14 cellular contexts compared by ENCODE assay signal in the genomic region with DNA sequence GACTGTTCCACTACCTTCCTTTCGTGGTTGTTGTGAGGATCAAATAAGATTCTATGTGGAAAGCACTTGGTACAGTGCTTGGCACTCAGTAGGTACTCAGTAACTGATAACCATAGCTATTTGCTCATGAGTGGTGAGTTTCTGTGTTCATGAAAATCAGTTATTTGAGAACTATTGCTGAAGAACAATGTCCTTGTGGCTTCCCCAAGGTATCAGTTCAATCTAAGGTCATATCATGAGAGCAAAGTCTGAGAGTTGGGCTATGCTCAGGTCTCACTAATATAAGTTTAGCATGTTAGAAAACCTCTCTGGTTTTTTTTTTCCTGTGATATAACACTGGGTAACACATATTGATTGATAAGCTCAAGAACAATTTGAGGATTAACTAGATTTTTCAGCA.
"Had no signal": no experiment of that assay in that cellular context is flagged by ENCODE, and none has a peak within 500 bp of the region (broad histone marks: within the 10 kb centered on the region; RNA-seq: fewer than 3 reads in every experiment).

No MANE protein-coding gene starts in this region.

- H3K4me1 Mint-ChIP-seq: activated naive CD8-positive, alpha-beta T cell treated with anti-CD3 and anti-CD28 coated beads, Interleukin-2, amount 10 ng/mL, durations not matched to agents 7 days and 5 days; brain; nephron; stimulated activated naive B cell treated with anti-CD40 and anti-IgM and Interleukin-4, amounts not matched to agents 10 μg/mL and 1 μg/mL and 100 μg/mL, for 72 hours had no signal

- H3K36me3 Mint-ChIP-seq: activated naive CD8-positive, alpha-beta T cell treated with anti-CD3 and anti-CD28 coated beads, Interleukin-2, amount 10 ng/mL, durations not matched to agents 7 days and 5 days; brain; stimulated activated naive B cell treated with anti-CD40 and anti-IgM and Interleukin-4, amounts not matched to agents 10 μg/mL and 1 μg/mL and 100 μg/mL, for 72 hours had no signal

- H3K27ac ChIP-seq: foreskin keratinocyte, thyroid gland had no signal

- H3K4me3 Mint-ChIP-seq: activated naive CD8-positive, alpha-beta T cell treated with anti-CD3 and anti-CD28 coated beads, Interleukin-2, amount 10 ng/mL, durations not matched to agents 7 days and 5 days; activated T-helper 1 cell treated with anti-CD3 and anti-CD28 coated beads, Interleukin-12 subunit alpha, Interleukin-12 subunit beta, Interleukin-2, Interleukin-4 antibody, amounts not matched to agents 30 ng/mL and 10 ng/mL and 1 ng/mL, durations not matched to agents 14 hours and 24 hours and 36 hours; brain; nephron; stimulated activated naive B cell treated with anti-CD40 and anti-IgM and Interleukin-4, amounts not matched to agents 10 μg/mL and 1 μg/mL and 100 μg/mL, for 72 hours had no signal

- ATAC-seq: foreskin keratinocyte; stimulated activated naive B cell treated with anti-CD40 and anti-IgM and Interleukin-4, amounts not matched to agents 10 μg/mL and 1 μg/mL and 100 μg/mL, for 72 hours had no signal

- H3K27me3 ChIP-seq: foreskin keratinocyte, thyroid gland had no signal

- DNase-seq: activated CD4-positive, CD25-positive, alpha-beta regulatory T cell treated with anti-CD3 and anti-CD28 coated beads, Interleukin-2, amount 50 U/mL, for 72 hours; activated naive CD4-positive, alpha-beta T cell; activated naive CD8-positive, alpha-beta T cell treated with anti-CD3 and anti-CD28 coated beads, Interleukin-2, amount 10 ng/mL, durations not matched to agents 7 days and 5 days; effector memory CD4-positive, alpha-beta T cell; foreskin keratinocyte; head of caudate nucleus; nucleus accumbens; posterior cingulate gyrus; stimulated activated CD4-positive, alpha-beta T cell treated with anti-CD3 and anti-CD28 coated beads, Interleukin-2, amount 100 ng/mL, for 48 hours; stimulated activated naive B cell treated with anti-CD40 and anti-IgM and Interleukin-4, amounts not matched to agents 10 μg/mL and 1 μg/mL and 100 μg/mL, for 72 hours; thyroid gland had no signal

- H3K9me3 ChIP-seq: thyroid gland had no signal

- H3K36me3 ChIP-seq: thyroid gland had no signal

- H3K4me3 ChIP-seq: thyroid gland had no signal

- H3K27ac Mint-ChIP-seq: activated naive CD8-positive, alpha-beta T cell treated with anti-CD3 and anti-CD28 coated beads, Interleukin-2, amount 10 ng/mL, durations not matched to agents 7 days and 5 days; activated T-helper 1 cell treated with anti-CD3 and anti-CD28 coated beads, Interleukin-12 subunit alpha, Interleukin-12 subunit beta, Interleukin-2, Interleukin-4 antibody, amounts not matched to agents 30 ng/mL and 10 ng/mL and 1 ng/mL, durations not matched to agents 14 hours and 24 hours and 36 hours; brain; nephron; stimulated activated naive B cell treated with anti-CD40 and anti-IgM and Interleukin-4, amounts not matched to agents 10 μg/mL and 1 μg/mL and 100 μg/mL, for 72 hours had no signal

- H3K4me1 ChIP-seq: foreskin keratinocyte, thyroid gland had no signal

- H3K27me3 Mint-ChIP-seq: activated naive CD8-positive, alpha-beta T cell treated with anti-CD3 and anti-CD28 coated beads, Interleukin-2, amount 10 ng/mL, durations not matched to agents 7 days and 5 days; brain; stimulated activated naive B cell treated with anti-CD40 and anti-IgM and Interleukin-4, amounts not matched to agents 10 μg/mL and 1 μg/mL and 100 μg/mL, for 72 hours had no signal
